In genomic region chr19:16893686-16893990, GRCh38 we compare ENCODE assay signal across 18 cellular contexts. TPM values are rescaled to one million over a fixed set of nuclear protein-coding genes. Genes with fewer than 3 reads are reported as not detected.
DNase-seq lines count a peak whose midpoint lies in the region; ATAC-seq and TF ChIP-seq lines count a peak whose summit lies in the region.
"Had no signal": no experiment of that assay in that cellular context is flagged by ENCODE, and none has a peak within 500 bp of the region (broad histone marks: within the 10 kb centered on the region; RNA-seq: fewer than 3 reads in every experiment).

No MANE protein-coding gene starts in this region.

- peak overlapping the region; percentile 32 for H3K4me3 Mint-ChIP-seq in activated B cell treated with CpG ODN at 0.5 μM for 24 hours
- H3K4me3 Mint-ChIP-seq in CD8-positive, alpha-beta T cell: no peak overlapping the region

- H3K27me3 Mint-ChIP-seq in activated B cell treated with CpG ODN at 0.5 μM for 24 hours: no peaks in the 10 kb centered on the region
- peaks cover 47% of the 10 kb centered on the region for H3K27me3 Mint-ChIP-seq in CD8-positive, alpha-beta T cell (ENCODE audit: low read depth)

- CTCF ChIA-PET in activated B cell treated with CpG ODN at 0.5 μM for 24 hours (lab: Charles Lee): no interaction called here
- CTCF ChIA-PET in CD8-positive, alpha-beta T cell (lab: Charles Lee): no interaction called here

- TF ChIP-seq POLR2A in spleen (IDR thresholded peaks at IDR 0.05): no peak

- peak; percentile 27 for DNase-seq in NCI-H82 (lab: John Stamatoyannopoulos, UW)
- no peak for DNase-seq in NCI-H82 treated with DMSO at 0.1 percent for 48 hours (lab: John Stamatoyannopoulos, UW; ENCODE audit: unreplicated experiment)
- peak; percentile 72 for DNase-seq in H7
- DNase-seq in activated B cell treated with CpG ODN at 0.5 μM for 24 hours: peak; percentile 45
- DNase-seq in spleen: peak; percentile 90
- no peak for DNase-seq in CD8-positive, alpha-beta T cell
- DNase-seq in C1 segment of cervical spinal cord (lab: John Stamatoyannopoulos, UW): no peak
- DNase-seq in NCI-H1105 treated with DMSO at 0.1 percent for 48 hours (lab: John Stamatoyannopoulos, UW): no peak
- DNase-seq: activated CD4-positive, alpha-beta T cell treated with anti-CD3 and anti-CD28 coated beads, Interleukin-2, amount 50 U/mL, for 1 hour; Calu3; colonic mucosa; PC-9; T-cell had no signal

- H3K36me3 Mint-ChIP-seq in activated B cell treated with CpG ODN at 0.5 μM for 24 hours (ENCODE audit: low read depth): no peaks in the 10 kb centered on the region
- H3K36me3 Mint-ChIP-seq in CD8-positive, alpha-beta T cell: no peaks in the 10 kb centered on the region
- H3K36me3 Mint-ChIP-seq: T-cell had no signal

- H3K27ac Mint-ChIP-seq in activated B cell treated with CpG ODN at 0.5 μM for 24 hours: peak overlapping the region; percentile 85
- H3K27ac Mint-ChIP-seq in CD8-positive, alpha-beta T cell: no peak overlapping the region
- H3K27ac Mint-ChIP-seq: T-cell had no signal

- TF ChIP-seq CTCF in activated B cell treated with CpG ODN at 0.5 μM for 24 hours (IDR thresholded peaks at IDR 0.05): no peak
- no peak for TF ChIP-seq CTCF in spleen (IDR thresholded peaks at IDR 0.05 in 8 of 11, conservative IDR thresholded peaks at IDR 0.05 in 3 of 11)
- TF ChIP-seq CTCF in CD8-positive, alpha-beta T cell (IDR thresholded peaks at IDR 0.05): no peak

- H3K9me3 Mint-ChIP-seq in activated B cell treated with CpG ODN at 0.5 μM for 24 hours: no peaks in the 10 kb centered on the region
- no peaks in the 10 kb centered on the region for H3K9me3 Mint-ChIP-seq in CD8-positive, alpha-beta T cell
- H3K9me3 Mint-ChIP-seq: T-cell had no signal

- peak; percentile 18 for ATAC-seq in activated B cell treated with CpG ODN at 0.5 μM for 24 hours (ENCODE audit: low read depth)
- no peak for ATAC-seq in CD8-positive, alpha-beta T cell
- ATAC-seq: heart left ventricle, right cardiac atrium, T-cell had no signal

- H3K4me3 ChIP-seq in H7 (ENCODE audit: insufficient read depth, low read depth, low read length): no peak overlapping the region
- peak overlapping the region in 1 of 8 donors; percentile 17 for H3K4me3 ChIP-seq in spleen
- H3K4me3 ChIP-seq in CD8-positive, alpha-beta T cell (ENCODE audit: low read depth, low read length): no peak overlapping the region
- H3K4me3 ChIP-seq: colonic mucosa, heart left ventricle, PC-9 had no signal

- H3K36me3 ChIP-seq in H7 (replicated peaks; ENCODE audit: control insufficient read depth, insufficient read depth, low read length) (no peaks in the 10 kb centered on the region), spleen (no peaks in the 10 kb centered on the region)
- no peaks in the 10 kb centered on the region for H3K36me3 ChIP-seq in CD8-positive, alpha-beta T cell (ENCODE audit: insufficient read depth, low read length)
- H3K36me3 ChIP-seq: colonic mucosa, heart left ventricle had no signal

- no peaks in the 10 kb centered on the region for H3K9me3 ChIP-seq in spleen
- H3K9me3 ChIP-seq in CD8-positive, alpha-beta T cell (ENCODE audit: low read length): no peaks in the 10 kb centered on the region
- H3K9me3 ChIP-seq: colonic mucosa, heart left ventricle had no signal

- WGBS in spleen, 5 donors: 10 to 15% (median 11%) methylated on average over 5 to 14 of the region's 14 CpGs

- intact Hi-C loops in activated B cell treated with CpG ODN at 0.5 μM for 24 hours (cut with micrococcal nuclease): loop anchor here (10.0 kb wide), 3 partner anchors 269 to 411 kb away; partner anchors contain the start of genes ABHD8, DDA1, MED26 and MRPL34
- intact Hi-C loops in spleen (cut with DNase I; ENCODE audit: low total_unique reads): loop anchor here (10.0 kb wide), 1 partner anchor 59 kb away; no protein-coding TSS in a partner anchor
- intact Hi-C loops in CD8-positive, alpha-beta T cell (cut with DNase I, micrococcal nuclease): no loop called here

- peak overlapping the region in 7 of 8 donors; percentile 30 to 73 (median 59) for H3K27ac ChIP-seq in spleen
- no peak overlapping the region for H3K27ac ChIP-seq in CD8-positive, alpha-beta T cell (ENCODE audit: low read depth, low read length)
- H3K27ac ChIP-seq: colonic mucosa, PC-9 had no signal

- H3K4me1 Mint-ChIP-seq in activated B cell treated with CpG ODN at 0.5 μM for 24 hours: peaks cover 64% of the 10 kb centered on the region
- peaks cover 13% of the 10 kb centered on the region for H3K4me1 Mint-ChIP-seq in CD8-positive, alpha-beta T cell (ENCODE audit: low read depth)

- POLR2A ChIA-PET in activated B cell treated with CpG ODN at 0.5 μM for 24 hours (lab: Charles Lee): interaction anchor here (0.8 kb wide), 1 partner anchor 59 kb away, joined by 4 read pairs; no protein-coding TSS in a partner anchor
- POLR2A ChIA-PET in CD8-positive, alpha-beta T cell (lab: Charles Lee): no interaction called here

- H3K27me3 ChIP-seq in H7 (ENCODE audit: control insufficient read depth, insufficient read depth, low read length) (peaks cover 15% of the 10 kb centered on the region), spleen (replicated peaks in 1 of 7) (peaks cover 0 to 70% (median 5%) of the 10 kb centered on the region in 7 donors)
- no peaks in the 10 kb centered on the region for H3K27me3 ChIP-seq in CD8-positive, alpha-beta T cell (ENCODE audit: insufficient read depth, low read length)

- peaks cover 8 to 84% (median 63%) of the 10 kb centered on the region in 6 donors for H3K4me1 ChIP-seq in spleen
- H3K4me1 ChIP-seq in CD8-positive, alpha-beta T cell (ENCODE audit: insufficient read depth, low read length): peaks cover 18% of the 10 kb centered on the region
- H3K4me1 ChIP-seq: colonic mucosa had no signal

RNA-seq across cellular contexts. Expression of gene F2RL3, which starts 4.8 kb away (rescaled TPM):
- not detected in 2 replicates for total RNA-seq in H7 (2014; rRNA removed; shearing (Covaris generic))
- 0.58 and 0.83 TPM in 2 replicates for total RNA-seq in activated B cell treated with CpG ODN at 0.5 μM for 24 hours
- 1 to 10 TPM; 1.2 to 5.4 (median 2.3) TPM for total RNA-seq in spleen
- polyA plus RNA-seq in spleen: 1 to 10 TPM in 1 of 3 donors, under 1 TPM in 2; 0.48 to 1.3 (median 0.76) TPM
- total RNA-seq in CD8-positive, alpha-beta T cell: not detected
- total RNA-seq: A172, Calu3, HT1080, PC-9 had no signal
- polyA plus RNA-seq: neural cell had no signal

Comparison
In these comparisons a context has a peak if more than half of its experiments do, and no peak if none do; other contexts are left out.
1. DNase-seq: peak in NCI-H82 (single experiment), H7 (single experiment), activated B cell treated with CpG ODN at 0.5 μM for 24 hours (single experiment) and spleen (single experiment); none in NCI-H82 treated with DMSO at 0.1 percent for 48 hours (single experiment), CD8-positive, alpha-beta T cell (0 of 7), C1 segment of cervical spinal cord (0 of 14) and NCI-H1105 treated with DMSO at 0.1 percent for 48 hours (single experiment).
2. intact Hi-C loops: an anchor here in activated B cell treated with CpG ODN at 0.5 μM for 24 hours (10.0 kb wide) and spleen (10.0 kb wide); none called in CD8-positive, alpha-beta T cell.